8 cellular contexts compared by ENCODE assay signal in the genomic region with DNA sequence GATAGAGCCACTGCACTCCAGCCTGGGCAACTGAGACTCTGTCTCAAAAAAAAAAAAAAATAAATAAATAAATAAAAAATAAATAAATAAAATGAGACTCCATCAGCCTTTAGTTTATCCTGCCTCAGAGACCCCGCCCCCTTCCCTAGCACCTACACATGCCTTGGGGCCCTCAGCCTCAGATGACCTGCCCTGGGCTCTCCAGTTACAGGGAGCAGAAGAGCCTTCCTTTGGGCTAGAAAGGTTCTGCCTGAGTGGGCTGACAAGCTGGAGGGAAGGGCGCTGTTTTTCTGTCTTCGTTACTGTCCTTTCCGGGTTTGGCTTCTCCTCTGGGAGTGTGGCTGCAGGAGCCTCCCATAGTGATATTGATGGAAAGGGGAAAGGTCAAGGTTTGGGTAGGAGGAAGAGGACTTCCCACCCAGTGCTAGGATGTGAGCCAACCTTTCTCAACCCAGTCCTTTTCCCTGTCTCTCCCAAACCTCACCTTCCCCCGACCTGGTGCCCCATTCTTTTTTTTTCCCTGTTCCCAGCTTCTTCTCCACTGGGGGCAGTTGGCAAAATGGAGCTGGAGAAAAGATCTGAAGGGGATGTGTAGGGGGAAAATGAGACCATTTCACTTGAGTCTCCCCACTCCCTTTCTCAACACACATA. TPM values are rescaled to one million over a fixed set of nuclear protein-coding genes. Genes with fewer than 3 reads are reported as not detected.
DNase-seq lines count a peak whose midpoint lies in the region; ATAC-seq and TF ChIP-seq lines count a peak whose summit lies in the region.

No MANE protein-coding gene starts in this region.

- H2AFZ ChIP-seq in GM23338: peak overlapping the region; percentile 69; the same call in 1 of the 2 replicates

- DNase-seq in GM23338 (ENCODE audit: low spot score) (peak; percentile 47), vagina (ENCODE audit: extremely low spot score in 2 of 2) (no peak)

- H3K4me3 ChIP-seq in GM23338: peak overlapping the region; percentile 99; the same call in 1 of the 2 replicates
- no peak overlapping the region for H3K4me3 ChIP-seq in mesodermal cell (ENCODE audit: extremely low read depth, insufficient read depth, low read length, poor library complexity, severe bottlenecking)
- H3K4me3 ChIP-seq in vagina: peak overlapping the region in 1 of 2 donors; percentile 59

- peaks cover 35% of the 10 kb centered on the region for H3K79me2 ChIP-seq in GM23338 (replicated peaks; ENCODE audit: insufficient read depth)

- H3K9me2 ChIP-seq in GM23338 (ENCODE audit: insufficient read depth): no peaks in the 10 kb centered on the region

- H3K4me1 ChIP-seq in GM23338 (ENCODE audit: insufficient read depth) (peaks cover 24% of the 10 kb centered on the region), mesodermal cell (ENCODE audit: control insufficient read depth, insufficient read depth, low read length, poor library complexity, severe bottlenecking) (peaks cover 18% of the 10 kb centered on the region), vagina (peaks cover 31% of the 10 kb centered on the region)

- H3K9me3 Mint-ChIP-seq in GM23338: no peaks in the 10 kb centered on the region; the same call in 2 of the 3 replicates
- H3K9me3 Mint-ChIP-seq in activated T-helper 17 cell treated with anti-CD3 and anti-CD28 coated beads, Interleukin-2, amount 50 U/mL, for 72 hours: no peaks in the 10 kb centered on the region

- peaks cover 39% of the 10 kb centered on the region for H3K4me1 Mint-ChIP-seq in GM23338
- H3K4me1 Mint-ChIP-seq in activated T-helper 17 cell treated with anti-CD3 and anti-CD28 coated beads, Interleukin-2, amount 50 U/mL, for 72 hours: peaks cover 6% of the 10 kb centered on the region

- peaks cover 17% of the 10 kb centered on the region for H3K27me3 Mint-ChIP-seq in GM23338 (ENCODE audit: insufficient read depth, low read depth, poor library complexity)
- no peaks in the 10 kb centered on the region for H3K27me3 Mint-ChIP-seq in activated T-helper 17 cell treated with anti-CD3 and anti-CD28 coated beads, Interleukin-2, amount 50 U/mL, for 72 hours

- peak overlapping the region; percentile 94 for H3K27ac Mint-ChIP-seq in GM23338
- H3K27ac Mint-ChIP-seq in activated T-helper 17 cell treated with anti-CD3 and anti-CD28 coated beads, Interleukin-2, amount 50 U/mL, for 72 hours: peak overlapping the region; percentile 100

- peak overlapping the region; percentile 98 for H3K4me3 Mint-ChIP-seq in GM23338
- H3K4me3 Mint-ChIP-seq in activated T-helper 17 cell treated with anti-CD3 and anti-CD28 coated beads, Interleukin-2, amount 50 U/mL, for 72 hours: peak overlapping the region; percentile 100

- H3K36me3 ChIP-seq in GM23338 (ENCODE audit: insufficient read depth) (peaks cover 10% of the 10 kb centered on the region), mesodermal cell (ENCODE audit: control insufficient read depth, insufficient read depth, low read length) (peaks cover 26% of the 10 kb centered on the region), vagina (peaks cover 0 to 11% of the 10 kb centered on the region in 2 donors)

- ATAC-seq in GM23338 (no peak), HG02981 (IDR thresholded peaks at IDR 0.05; ENCODE audit: unreplicated experiment) (no peak), HG02970 (IDR thresholded peaks at IDR 0.05; ENCODE audit: low FRiP score, unreplicated experiment) (no peak), esophagus mucosa (no peak)
- no peak for ATAC-seq in activated T-helper 17 cell treated with anti-CD3 and anti-CD28 coated beads, Interleukin-2, amount 50 U/mL, for 72 hours (replicated peaks)

- H3K27ac ChIP-seq in 22Rv1 (peak overlapping the region; percentile 87), GM23338 (ENCODE audit: low read depth) (peak overlapping the region; percentile 100), mesodermal cell (ENCODE audit: low read depth, low read length, severe bottlenecking) (peak overlapping the region; percentile 93), vagina (no peak overlapping the region)

- peaks cover 14% of the 10 kb centered on the region for H4K20me1 ChIP-seq in GM23338 (replicated peaks; ENCODE audit: insufficient read depth)

- no peaks in the 10 kb centered on the region for H3K9me3 ChIP-seq in mesodermal cell (ENCODE audit: control insufficient read depth, low read length)
- H3K9me3 ChIP-seq in vagina: no peaks in the 10 kb centered on the region

- intact Hi-C loops in vagina (cut with DNase I): no loop called here

- no peak for TF ChIP-seq POLR2A in vagina (IDR thresholded peaks at IDR 0.05)

- peak overlapping the region; percentile 99 for H3K4me2 ChIP-seq in GM23338

- no peaks in the 10 kb centered on the region for H3K27me3 ChIP-seq in GM23338 (ENCODE audit: insufficient read depth)
- H3K27me3 ChIP-seq in vagina: no peaks in the 10 kb centered on the region

- peaks cover 29% of the 10 kb centered on the region for H3K36me3 Mint-ChIP-seq in GM23338 (ENCODE audit: low read depth)
- H3K36me3 Mint-ChIP-seq in activated T-helper 17 cell treated with anti-CD3 and anti-CD28 coated beads, Interleukin-2, amount 50 U/mL, for 72 hours (ENCODE audit: low read depth): peaks cover 46% of the 10 kb centered on the region

- WGBS in mesodermal cell (ENCODE audit: insufficient coverage in 2 of 2), 2 experiments: 71% methylated on average over 2 of the region's 5 CpGs; no CpG with 5 or more reads in 1 of the 2 experiments

- no peak for TF ChIP-seq CTCF in 22Rv1 (IDR thresholded peaks at IDR 0.05)
- TF ChIP-seq CTCF in GM23338 (conservative IDR thresholded peaks at IDR 0.05; ENCODE audit: low read depth in 2 of 2): no peak
- TF ChIP-seq CTCF in vagina (IDR thresholded peaks at IDR 0.05): no peak

- peaks cover 15% of the 10 kb centered on the region; the same call in 1 of the 2 replicates for H3F3A ChIP-seq in GM23338 (replicated peaks; ENCODE audit: low read depth)

TF ChIP-seq in GM23338, 12 proteins besides CTCF, POLR2A, EP300 and RAD21 (continues in another document):
- TF ChIP-seq STAT1 (IDR thresholded peaks at IDR 0.05; ENCODE audit: unreplicated experiment): no peak
- no peak for TF ChIP-seq CREB1 (CRISPR knock-in tag; IDR thresholded peaks at IDR 0.05; ENCODE audit: low read depth)
- TF ChIP-seq, protein P1, sequence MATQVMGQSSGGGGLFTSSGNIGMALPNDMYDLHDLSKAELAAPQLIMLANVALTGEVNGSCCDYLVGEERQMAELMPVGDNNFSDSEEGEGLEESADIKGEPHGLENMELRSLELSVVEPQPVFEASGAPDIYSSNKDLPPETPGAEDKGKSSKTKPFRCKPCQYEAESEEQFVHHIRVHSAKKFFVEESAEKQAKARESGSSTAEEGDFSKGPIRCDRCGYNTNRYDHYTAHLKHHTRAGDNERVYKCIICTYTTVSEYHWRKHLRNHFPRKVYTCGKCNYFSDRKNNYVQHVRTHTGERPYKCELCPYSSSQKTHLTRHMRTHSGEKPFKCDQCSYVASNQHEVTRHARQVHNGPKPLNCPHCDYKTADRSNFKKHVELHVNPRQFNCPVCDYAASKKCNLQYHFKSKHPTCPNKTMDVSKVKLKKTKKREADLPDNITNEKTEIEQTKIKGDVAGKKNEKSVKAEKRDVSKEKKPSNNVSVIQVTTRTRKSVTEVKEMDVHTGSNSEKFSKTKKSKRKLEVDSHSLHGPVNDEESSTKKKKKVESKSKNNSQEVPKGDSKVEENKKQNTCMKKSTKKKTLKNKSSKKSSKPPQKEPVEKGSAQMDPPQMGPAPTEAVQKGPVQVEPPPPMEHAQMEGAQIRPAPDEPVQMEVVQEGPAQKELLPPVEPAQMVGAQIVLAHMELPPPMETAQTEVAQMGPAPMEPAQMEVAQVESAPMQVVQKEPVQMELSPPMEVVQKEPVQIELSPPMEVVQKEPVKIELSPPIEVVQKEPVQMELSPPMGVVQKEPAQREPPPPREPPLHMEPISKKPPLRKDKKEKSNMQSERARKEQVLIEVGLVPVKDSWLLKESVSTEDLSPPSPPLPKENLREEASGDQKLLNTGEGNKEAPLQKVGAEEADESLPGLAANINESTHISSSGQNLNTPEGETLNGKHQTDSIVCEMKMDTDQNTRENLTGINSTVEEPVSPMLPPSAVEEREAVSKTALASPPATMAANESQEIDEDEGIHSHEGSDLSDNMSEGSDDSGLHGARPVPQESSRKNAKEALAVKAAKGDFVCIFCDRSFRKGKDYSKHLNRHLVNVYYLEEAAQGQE (IDR thresholded peaks at IDR 0.05; ENCODE audit: unreplicated experiment): no peak

RNA-seq across cellular contexts. Expression of a gene that starts 1.5 kb away (rescaled TPM):
- total RNA-seq in GM23338 (2014; rRNA removed; shearing (Covaris generic)): 173 and 180 TPM in 2 replicates
- polyA plus RNA-seq in GM23338 (2016; fragmentation: Nextera tagmentation; extraction: Ambion mirVana): 173 and 191 TPM in 2 replicates
- total RNA-seq in activated T-helper 17 cell treated with anti-CD3 and anti-CD28 coated beads, Interleukin-2, amount 50 U/mL, for 72 hours: 100 to 1,000 TPM; 201 to 237 TPM
- 205 TPM for polyA plus RNA-seq in mesodermal cell (2013, experiment 1 of 2)
- 185 TPM for polyA plus RNA-seq in mesodermal cell (2013, experiment 2 of 2)
- total RNA-seq in vagina (107 TPM), esophagus mucosa (76.7 TPM)

RNA-seq across cellular contexts. Expression of a gene that starts 1.7 kb away (rescaled TPM):
- total RNA-seq in GM23338 (2014; rRNA removed; shearing (Covaris generic)): 48.0 and 63.4 TPM in 2 replicates
- 12.7 and 15.6 TPM in 2 replicates for polyA plus RNA-seq in GM23338 (2016; fragmentation: Nextera tagmentation; extraction: Ambion mirVana)
- total RNA-seq in activated T-helper 17 cell treated with anti-CD3 and anti-CD28 coated beads, Interleukin-2, amount 50 U/mL, for 72 hours: under 1 TPM in 1 of 2 donors, not detected in 1; 0.45 TPM
- polyA plus RNA-seq in mesodermal cell (2013, experiment 1 of 2): 4.5 TPM
- polyA plus RNA-seq in mesodermal cell (2013, experiment 2 of 2): 2.6 TPM
- not detected for total RNA-seq in vagina
- not detected for total RNA-seq in esophagus mucosa

RNA-seq across cellular contexts. Expression of a gene that starts 19.4 kb away (rescaled TPM):
- 23.7 and 37.5 TPM in 2 replicates for total RNA-seq in GM23338 (2014; rRNA removed; shearing (Covaris generic))
- polyA plus RNA-seq in GM23338 (2016; fragmentation: Nextera tagmentation; extraction: Ambion mirVana): 8.0 and 8.8 TPM in 2 replicates
- 100 to 1,000 TPM in 1 of 2 donors, 10 to 100 TPM in 1; 84.5 to 105 TPM for total RNA-seq in activated T-helper 17 cell treated with anti-CD3 and anti-CD28 coated beads, Interleukin-2, amount 50 U/mL, for 72 hours
- 94.8 TPM for polyA plus RNA-seq in mesodermal cell (2013, experiment 1 of 2)
- polyA plus RNA-seq in mesodermal cell (2013, experiment 2 of 2): 81.1 TPM
- 66.0 TPM for total RNA-seq in vagina
- total RNA-seq in esophagus mucosa: 41.7 TPM

RNA-seq across cellular contexts. Expression of a gene that starts 24.4 kb away (rescaled TPM):
- total RNA-seq in GM23338 (2014; rRNA removed; shearing (Covaris generic)): not detected in 2 replicates
- polyA plus RNA-seq in GM23338 (2016; fragmentation: Nextera tagmentation; extraction: Ambion mirVana): not detected in 2 replicates
- total RNA-seq in activated T-helper 17 cell treated with anti-CD3 and anti-CD28 coated beads, Interleukin-2, amount 50 U/mL, for 72 hours: 1 to 10 TPM in 1 of 2 donors, not detected in 1; 2.1 TPM
- 0.96 TPM for polyA plus RNA-seq in mesodermal cell (2013, experiment 1 of 2)
- polyA plus RNA-seq in mesodermal cell (2013, experiment 2 of 2): 0.35 TPM
- not detected for total RNA-seq in vagina
- total RNA-seq in esophagus mucosa: not detected

RNA-seq across cellular contexts. Expression of a gene that starts 38.9 kb away (rescaled TPM):
- total RNA-seq in GM23338 (2014; rRNA removed; shearing (Covaris generic)): 4.2 and 5.9 TPM in 2 replicates
- 8.3 and 9.9 TPM in 2 replicates for polyA plus RNA-seq in GM23338 (2016; fragmentation: Nextera tagmentation; extraction: Ambion mirVana)
- under 1 TPM in 1 of 2 donors, not detected in 1; 0.37 TPM for total RNA-seq in activated T-helper 17 cell treated with anti-CD3 and anti-CD28 coated beads, Interleukin-2, amount 50 U/mL, for 72 hours
- not detected for polyA plus RNA-seq in mesodermal cell (2013, experiment 1 of 2)
- not detected for polyA plus RNA-seq in mesodermal cell (2013, experiment 2 of 2)
- total RNA-seq in vagina: 5.6 TPM
- total RNA-seq in esophagus mucosa: 9.2 TPM

Comparison
In these comparisons a context has a peak if more than half of its experiments do, and no peak if none do; other contexts are left out.
1. RNA of a gene that starts 1.7 kb away (total RNA-seq): 48.0 to 63.4 TPM in GM23338; 0.45 TPM in activated T-helper 17 cell treated with anti-CD3 and anti-CD28 coated beads, Interleukin-2, amount 50 U/mL, for 72 hours, not detected in vagina (single experiment) and not detected in esophagus mucosa (single experiment); every median in the first group is over 10 times any median in the second.